In genomic region chr3:55294557-55294956, GRCh38 we compare ENCODE assay signal across 28 cellular contexts.
"Had no signal": no experiment of that assay in that cellular context is flagged by ENCODE, and none has a peak within 500 bp of the region (broad histone marks: within the 10 kb centered on the region; RNA-seq: fewer than 3 reads in every experiment).

No MANE protein-coding gene starts in this region.

- H3K27me3 ChIP-seq: esophagus muscularis mucosa, heart right ventricle, left lung, ovary, sigmoid colon, transverse colon, upper lobe of right lung, uterus had no signal

- H3K36me3 Mint-ChIP-seq: naive thymus-derived CD8-positive, alpha-beta T cell; stimulated activated memory B cell treated with anti-CD40 and anti-IgM and Interleukin-4, amounts not matched to agents 10 μg/mL and 1 μg/mL and 100 μg/mL, for 72 hours had no signal

- H3K4me3 ChIP-seq: coronary artery, esophagus muscularis mucosa, heart right ventricle, left lung, ovary, psoas muscle, sigmoid colon, skin epidermis, spleen, transverse colon, upper lobe of right lung, uterus had no signal

- H3K9me3 Mint-ChIP-seq: stimulated activated memory B cell treated with anti-CD40 and anti-IgM and Interleukin-4, amounts not matched to agents 10 μg/mL and 1 μg/mL and 100 μg/mL, for 72 hours had no signal

- H3K27ac ChIP-seq: coronary artery, esophagus muscularis mucosa, heart right ventricle, left lung, ovary, psoas muscle, sigmoid colon, skin epidermis, spleen, transverse colon, upper lobe of right lung, uterus had no signal

- DNase-seq: dermis blood vessel endothelial cell; effector memory CD4-positive, alpha-beta T cell; foreskin melanocyte; glutamatergic neuron; heart right ventricle; hippocampal formation; left cardiac atrium; left lung; mesendoderm; midbrain; naive thymus-derived CD8-positive, alpha-beta T cell; nephron progenitor cell; occipital lobe; ovary; posterior cingulate gyrus; psoas muscle; right cardiac atrium; sigmoid colon; spleen; stimulated activated CD4-positive, alpha-beta T cell treated with anti-CD3 and anti-CD28 coated beads, Interleukin-4, amount 100 ng/mL, for 4 hours; transverse colon; upper lobe of right lung; uterus had no signal

- H3K4me1 Mint-ChIP-seq: naive thymus-derived CD8-positive, alpha-beta T cell; stimulated activated memory B cell treated with anti-CD40 and anti-IgM and Interleukin-4, amounts not matched to agents 10 μg/mL and 1 μg/mL and 100 μg/mL, for 72 hours had no signal

- H3K4me3 Mint-ChIP-seq: naive thymus-derived CD8-positive, alpha-beta T cell; nephron progenitor cell; stimulated activated memory B cell treated with anti-CD40 and anti-IgM and Interleukin-4, amounts not matched to agents 10 μg/mL and 1 μg/mL and 100 μg/mL, for 72 hours; stimulated activated naive CD8-positive, alpha-beta T cell treated with anti-CD3 and anti-CD28 coated beads, Interleukin-15, Interleukin-2, amounts not matched to agents 100 ng/mL and 50 ng/mL, for 24 hours had no signal

- H3K27me3 Mint-ChIP-seq: stimulated activated memory B cell treated with anti-CD40 and anti-IgM and Interleukin-4, amounts not matched to agents 10 μg/mL and 1 μg/mL and 100 μg/mL, for 72 hours; stimulated activated naive CD8-positive, alpha-beta T cell treated with anti-CD3 and anti-CD28 coated beads, Interleukin-15, Interleukin-2, amounts not matched to agents 100 ng/mL and 50 ng/mL, for 24 hours had no signal

- H3K36me3 ChIP-seq: esophagus muscularis mucosa, heart right ventricle, left lung, ovary, sigmoid colon, spleen, transverse colon, upper lobe of right lung, uterus had no signal

- ATAC-seq: heart right ventricle; left cardiac atrium; left lung; naive thymus-derived CD8-positive, alpha-beta T cell; psoas muscle; right cardiac atrium; stimulated activated memory B cell treated with anti-CD40 and anti-IgM and Interleukin-4, amounts not matched to agents 10 μg/mL and 1 μg/mL and 100 μg/mL, for 72 hours; upper lobe of right lung had no signal

- H3K27ac Mint-ChIP-seq: naive thymus-derived CD8-positive, alpha-beta T cell; nephron progenitor cell; stimulated activated memory B cell treated with anti-CD40 and anti-IgM and Interleukin-4, amounts not matched to agents 10 μg/mL and 1 μg/mL and 100 μg/mL, for 72 hours; stimulated activated naive CD8-positive, alpha-beta T cell treated with anti-CD3 and anti-CD28 coated beads, Interleukin-15, Interleukin-2, amounts not matched to agents 100 ng/mL and 50 ng/mL, for 24 hours had no signal

- H3K4me1 ChIP-seq: heart right ventricle, left lung, psoas muscle, sigmoid colon, spleen, transverse colon, upper lobe of right lung, uterus had no signal

- H3K9me3 ChIP-seq: esophagus muscularis mucosa, left lung, ovary, psoas muscle, sigmoid colon, transverse colon, upper lobe of right lung, uterus had no signal
